In genomic region chr3:12345141-12345561, GRCh38 we compare ENCODE assay signal across 1 cellular context.
TF ChIP-seq lines count a peak whose summit lies in the region.

No MANE protein-coding gene starts in this region.

TF ChIP-seq in HepG2, 621 proteins besides CTCF, POLR2A, EP300 and RAD21 (continued from another document):
- TF ChIP-seq ZNF770 (CRISPR knock-in tag; IDR thresholded peaks at IDR 0.05): no peak
- no peak for TF ChIP-seq NR3C1 (CRISPR knock-in tag; IDR thresholded peaks at IDR 0.05)
- no peak for TF ChIP-seq ZNF784 (CRISPR knock-in tag; IDR thresholded peaks at IDR 0.05; ENCODE audit: borderline replicate concordance)
- no peak for TF ChIP-seq ZNF615 (CRISPR knock-in tag; IDR thresholded peaks at IDR 0.05; ENCODE audit: borderline replicate concordance)
- no peak for TF ChIP-seq CEBPB (IDR thresholded peaks at IDR 0.05; ENCODE audit: borderline replicate concordance, low read depth, low read length)
- no peak for TF ChIP-seq ZZZ3 (CRISPR knock-in tag; IDR thresholded peaks at IDR 0.05; ENCODE audit: borderline replicate concordance)
